1 cellular context compared by ENCODE assay signal in genomic region chr1:91148641-91149069, GRCh38.
TF ChIP-seq lines count a peak whose summit lies in the region.

No MANE protein-coding gene starts in this region.

TF ChIP-seq in GM23338, 12 proteins besides CTCF, POLR2A, EP300 and RAD21 (continued from another document):
- TF ChIP-seq ZNF462 (CRISPR knock-in tag; IDR thresholded peaks at IDR 0.05) = no peak
